1 cellular context compared by ENCODE assay signal in genomic region chr1:160658162-160658955, GRCh38.
TF ChIP-seq lines count a peak whose summit lies in the region.

No MANE protein-coding gene starts in this region.

TF ChIP-seq in K562, 482 proteins besides CTCF, POLR2A, EP300 and RAD21:
- TF ChIP-seq ETV1 (tag; conservative IDR thresholded peaks at IDR 0.05; ENCODE audit: low read depth), result no peak
- no peak for TF ChIP-seq C11orf30 (IDR thresholded peaks at IDR 0.05; ENCODE audit: low read depth)
- TF ChIP-seq BACH1 (tag; IDR thresholded peaks at IDR 0.05), result peak; percentile 36; the same call in 1 of the 2 replicates
- no peak for TF ChIP-seq DEAF1 (CRISPR knock-in tag; IDR thresholded peaks at IDR 0.05)
- no peak for TF ChIP-seq SPI1 (IDR thresholded peaks at IDR 0.05; ENCODE audit: borderline replicate concordance, low read depth, low read length)
- TF ChIP-seq CREM (IDR thresholded peaks at IDR 0.05; ENCODE audit: low read depth), result peak; percentile 22; the same call in 1 of the 2 replicates
- TF ChIP-seq ATF3 (IDR thresholded peaks at IDR 0.05), result peak; percentile 33; the same call in 1 of the 2 replicates
- no peak for TF ChIP-seq ATF3 (CRISPR knock-in tag; conservative IDR thresholded peaks at IDR 0.05)
- no peak for TF ChIP-seq ZFPM2 (CRISPR knock-in tag; IDR thresholded peaks at IDR 0.05)
- no peak for TF ChIP-seq SNAPC5 (CRISPR knock-in tag; IDR thresholded peaks at IDR 0.05)
- TF ChIP-seq CREB3 (tag; conservative IDR thresholded peaks at IDR 0.05; ENCODE audit: low read depth), result no peak
- TF ChIP-seq NR2C1 (IDR thresholded peaks at IDR 0.05), result peak; percentile 81
- peak; percentile 82 for TF ChIP-seq NR2C1 (tag; IDR thresholded peaks at IDR 0.05)
- TF ChIP-seq ZNF165 (CRISPR knock-in tag; IDR thresholded peaks at IDR 0.05; ENCODE audit: borderline replicate concordance), result 0 out of 2 replicates have a peak, but pooled peaks have one; percentile 24
- no peak for TF ChIP-seq USF2 (CRISPR knock-in tag; IDR thresholded peaks at IDR 0.05)
- peak; percentile 35; the same call in 1 of the 2 replicates for TF ChIP-seq CBFA2T3 (IDR thresholded peaks at IDR 0.05)
- peak; percentile 63 for TF ChIP-seq ARID1B (IDR thresholded peaks at IDR 0.05)
- peak; percentile 20; the same call in 1 of the 2 replicates for TF ChIP-seq CTBP1 (IDR thresholded peaks at IDR 0.05; ENCODE audit: borderline replicate concordance)
- peak in 1 of 2 experiments; percentile 55; a peak in 1 of 4 replicates for TF ChIP-seq RCOR1 (IDR thresholded peaks at IDR 0.05; ENCODE audit: borderline replicate concordance in 1 of 2, low read depth in 2 of 2, low read length in 2 of 2)
- TF ChIP-seq E2F1 (CRISPR knock-in tag; IDR thresholded peaks at IDR 0.05), result no peak
- TF ChIP-seq ZFX (CRISPR knock-in tag; IDR thresholded peaks at IDR 0.05), result peak; percentile 32; the same call in 1 of the 2 replicates
- no peak for TF ChIP-seq POU5F1 (IDR thresholded peaks at IDR 0.05; ENCODE audit: borderline replicate concordance, low read depth, low read length, partially characterized antibody)
- no peak for TF ChIP-seq ZNF507 (tag; conservative IDR thresholded peaks at IDR 0.05)
- no peak for TF ChIP-seq ZBED1 (IDR thresholded peaks at IDR 0.05)
- TF ChIP-seq SMAD4 (CRISPR knock-in tag; conservative IDR thresholded peaks at IDR 0.05), result 0 out of 2 replicates have a peak, but pooled peaks have one; percentile 25
- no peak for TF ChIP-seq E2F5 (CRISPR knock-in tag; IDR thresholded peaks at IDR 0.05)
- peak; percentile 38; the same call in 1 of the 2 replicates for TF ChIP-seq FOSL1 (tag; conservative IDR thresholded peaks at IDR 0.05)
- TF ChIP-seq CEBPG (CRISPR knock-in tag; IDR thresholded peaks at IDR 0.05), result peak; percentile 35; the same call in 1 of the 2 replicates
- TF ChIP-seq CEBPG (tag; conservative IDR thresholded peaks at IDR 0.05 in 1 of 2, IDR thresholded peaks at IDR 0.05 in 1 of 2), result no peak; a peak in 1 of 4 replicates
- no peak for TF ChIP-seq XRCC4 (IDR thresholded peaks at IDR 0.05; ENCODE audit: extremely low read depth, insufficient read depth, insufficient read length)
- TF ChIP-seq SMARCC2 (IDR thresholded peaks at IDR 0.05; ENCODE audit: low read depth), result peak; percentile 24; the same call in 1 of the 2 replicates
- TF ChIP-seq ZNF347 (CRISPR knock-in tag; IDR thresholded peaks at IDR 0.05; ENCODE audit: low read depth), result no peak
- peak; percentile 8 to 27; a peak in 1 of 4 replicates for TF ChIP-seq KDM1A (IDR thresholded peaks at IDR 0.05)
- no peak for TF ChIP-seq SAFB (IDR thresholded peaks at IDR 0.05; ENCODE audit: borderline replicate concordance, low read depth, low read length)
- no peak for TF ChIP-seq CREB1 (IDR thresholded peaks at IDR 0.05)
- TF ChIP-seq CREB1 (CRISPR knock-in tag; IDR thresholded peaks at IDR 0.05), result no peak
- 0 out of 4 replicates have a peak, but pooled peaks of 1 of the 2 experiments have one; percentile 7 for TF ChIP-seq ETV6 (IDR thresholded peaks at IDR 0.05; ENCODE audit: borderline replicate concordance in 1 of 2, low read depth in 2 of 2, low read length in 1 of 2)
- TF ChIP-seq ETV6 (CRISPR knock-in tag; IDR thresholded peaks at IDR 0.05; ENCODE audit: borderline replicate concordance), result no peak
- TF ChIP-seq MCM7 (IDR thresholded peaks at IDR 0.05), result no peak
- TF ChIP-seq FOXA3 (CRISPR knock-in tag; conservative IDR thresholded peaks at IDR 0.05 in 1 of 2, IDR thresholded peaks at IDR 0.05 in 1 of 2), result peak in 1 of 2 experiments; percentile 32; a peak in 1 of 4 replicates
- peak; percentile 49; the same call in 1 of the 2 replicates for TF ChIP-seq FOXJ2 (tag; IDR thresholded peaks at IDR 0.05)
- no peak for TF ChIP-seq NR2C2 (CRISPR knock-in tag; IDR thresholded peaks at IDR 0.05)
- TF ChIP-seq NR2C2 (tag; IDR thresholded peaks at IDR 0.05), result peak; percentile 92
- TF ChIP-seq E2F3 (CRISPR knock-in tag; IDR thresholded peaks at IDR 0.05), result no peak
- TF ChIP-seq ATF4 (CRISPR knock-in tag; IDR thresholded peaks at IDR 0.05), result 0 out of 2 replicates have a peak, but pooled peaks have one; percentile 51
- TF ChIP-seq SAFB2 (IDR thresholded peaks at IDR 0.05; ENCODE audit: borderline replicate concordance, low read depth, low read length, severe bottlenecking), result no peak
- peak; percentile 62; the same call in 1 of the 2 replicates for TF ChIP-seq SMARCA4 (IDR thresholded peaks at IDR 0.05)
- peak; percentile 66 for TF ChIP-seq DPF2 (IDR thresholded peaks at IDR 0.05)
- no peak for TF ChIP-seq FOS (IDR thresholded peaks at IDR 0.05; ENCODE audit: extremely low read depth, insufficient read length)
- TF ChIP-seq LCOR (CRISPR knock-in tag; IDR thresholded peaks at IDR 0.05), result no peak
- TF ChIP-seq SMARCE1 (IDR thresholded peaks at IDR 0.05), result peak; percentile 33; the same call in 1 of the 2 replicates
- TF ChIP-seq LEF1 (IDR thresholded peaks at IDR 0.05), result 0 out of 2 replicates have a peak, but pooled peaks have one; percentile 24
- TF ChIP-seq ZNF224 (CRISPR knock-in tag; IDR thresholded peaks at IDR 0.05), result no peak
- peak; percentile 46; the same call in 1 of the 2 replicates for TF ChIP-seq HDAC2 (IDR thresholded peaks at IDR 0.05)
- no peak for TF ChIP-seq HMG20B (CRISPR knock-in tag; IDR thresholded peaks at IDR 0.05)
- TF ChIP-seq PPARD (CRISPR knock-in tag; IDR thresholded peaks at IDR 0.05), result no peak
- no peak for TF ChIP-seq THAP12 (CRISPR knock-in tag; IDR thresholded peaks at IDR 0.05)
- TF ChIP-seq ZNF644 (tag; IDR thresholded peaks at IDR 0.05; ENCODE audit: low read depth), result no peak
- 0 out of 2 replicates have a peak, but pooled peaks have one; percentile 6 for TF ChIP-seq CEBPB (tag; IDR thresholded peaks at IDR 0.05)
